In the genomic region with DNA sequence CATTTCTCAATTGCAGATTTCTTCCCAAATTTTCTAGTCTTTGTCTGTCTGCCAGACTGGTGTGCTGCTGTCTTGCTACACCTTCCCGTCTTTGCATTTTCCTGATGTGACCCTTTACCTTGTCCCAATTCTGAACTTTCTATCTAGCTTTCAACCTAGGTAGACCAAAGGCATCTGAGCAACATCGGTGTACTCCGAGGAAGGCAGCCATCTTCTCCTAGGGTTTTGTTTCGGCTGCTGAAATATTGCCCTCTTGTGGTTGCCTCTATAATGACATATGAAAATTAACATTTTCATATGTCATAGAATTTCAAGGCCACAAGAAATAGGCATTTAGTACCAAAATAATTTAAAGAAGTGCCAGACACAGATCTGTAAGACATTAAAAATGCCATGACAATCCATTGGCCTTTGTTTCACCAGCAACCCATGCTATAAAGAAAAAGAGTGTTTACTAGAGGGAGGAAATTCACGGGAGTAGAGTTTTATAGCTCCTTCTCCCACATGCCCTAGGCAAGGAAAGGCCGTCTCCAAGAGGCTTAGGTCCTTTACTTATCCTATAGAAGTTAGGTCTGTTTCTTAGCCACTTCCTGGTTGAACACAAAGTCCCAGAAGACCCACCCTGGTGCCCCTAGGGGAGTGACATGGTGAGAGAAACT, we compare ENCODE assay signal across 8 cellular contexts. TPM values are rescaled to one million over a fixed set of nuclear protein-coding genes. Genes with fewer than 3 reads are reported as not detected.
DNase-seq lines count a peak whose midpoint lies in the region; ATAC-seq and TF ChIP-seq lines count a peak whose summit lies in the region.

No MANE protein-coding gene starts in this region.

- no peaks in the 10 kb centered on the region for H3K27me3 ChIP-seq in thoracic aorta (replicated peaks; ENCODE audit: insufficient read depth)

- H3K4me1 ChIP-seq in thoracic aorta (ENCODE audit: control insufficient read depth in 1 of 2, low read depth in 2 of 2) = no peaks in the 10 kb centered on the region

- H3K27ac Mint-ChIP-seq in memory B cell = peak overlapping the region; percentile 22

- H3K4me3 ChIP-seq in thoracic aorta = peak overlapping the region; percentile 56

- H3K9me3 ChIP-seq in thoracic aorta = no peaks in the 10 kb centered on the region

- peak overlapping the region; percentile 86 for H3K4me3 Mint-ChIP-seq in memory B cell

- H3K9me3 Mint-ChIP-seq in memory B cell = no peaks in the 10 kb centered on the region

- H3K36me3 Mint-ChIP-seq in memory B cell = no peaks in the 10 kb centered on the region

- peak; percentile 57 for DNase-seq in DMS 273 (lab: John Stamatoyannopoulos, UW; ENCODE audit: unreplicated experiment)
- DNase-seq in DMS 273 treated with DMSO at 0.1 percent for 48 hours (lab: John Stamatoyannopoulos, UW) = no peak
- peak; percentile 34 for DNase-seq in M059J (ENCODE audit: low read depth)
- DNase-seq in T-helper 22 cell (ENCODE audit: low read depth) = peak; percentile 3
- peak; percentile 14 to 51 for DNase-seq in dermis microvascular lymphatic vessel endothelial cell (ENCODE audit: low read depth in 2 of 2)
- peak in 1 of 2 donors; percentile 61 for DNase-seq in memory B cell (ENCODE audit: low spot score in 2 of 2)
- DNase-seq in thoracic aorta (ENCODE audit: low spot score) = no peak

- peak; percentile 66 for TF ChIP-seq CTCF in thoracic aorta (IDR thresholded peaks at IDR 0.05)

- no peaks in the 10 kb centered on the region for H3K36me3 ChIP-seq in thoracic aorta

- no peak overlapping the region for H3K27ac ChIP-seq in thoracic aorta

- peak; percentile 56 for ATAC-seq in GM21576 (IDR thresholded peaks at IDR 0.05; ENCODE audit: unreplicated experiment)
- ATAC-seq in memory B cell (ENCODE audit: low read depth) = peak; percentile 69
- no peak for ATAC-seq in thoracic aorta (ENCODE audit: insufficient number of reproducible peaks, low FRiP score, low read depth)

- peaks cover 1% of the 10 kb centered on the region for H3K27me3 Mint-ChIP-seq in memory B cell

- peaks cover 11% of the 10 kb centered on the region for H3K4me1 Mint-ChIP-seq in memory B cell

RNA-seq across cellular contexts. Expression of gene OR9A2, which starts 23.4 kb away (rescaled TPM):
- total RNA-seq in M059J (2014; rRNA removed; shearing (Covaris generic)) = not detected in 2 replicates
- not detected in 2 replicates for total RNA-seq in dermis microvascular lymphatic vessel endothelial cell
- not detected for total RNA-seq in thoracic aorta

RNA-seq across cellular contexts. Expression of gene KEL, which starts 41.4 kb away (rescaled TPM):
- total RNA-seq in M059J (2014; rRNA removed; shearing (Covaris generic)) = 3.9 TPM in 1 of 2 replicates, not detected in the other
- total RNA-seq in dermis microvascular lymphatic vessel endothelial cell (0.13 TPM in 1 of 2 replicates, not detected in the other), thoracic aorta (not detected)

RNA-seq across cellular contexts. Expression of gene OR6V1, which starts 48.6 kb away (rescaled TPM):
- not detected in 2 replicates for total RNA-seq in M059J (2014; rRNA removed; shearing (Covaris generic))
- total RNA-seq in dermis microvascular lymphatic vessel endothelial cell (not detected in 2 replicates), thoracic aorta (not detected)

Comparison
In these comparisons a context has a peak if more than half of its experiments do, and no peak if none do; other contexts are left out.
1. DNase-seq: peak in DMS 273 (single experiment), M059J (single experiment), T-helper 22 cell (single experiment) and dermis microvascular lymphatic vessel endothelial cell (2 of 2); none in DMS 273 treated with DMSO at 0.1 percent for 48 hours (single experiment) and thoracic aorta (single experiment).